11 cellular contexts compared by ENCODE assay signal in the genomic region with DNA sequence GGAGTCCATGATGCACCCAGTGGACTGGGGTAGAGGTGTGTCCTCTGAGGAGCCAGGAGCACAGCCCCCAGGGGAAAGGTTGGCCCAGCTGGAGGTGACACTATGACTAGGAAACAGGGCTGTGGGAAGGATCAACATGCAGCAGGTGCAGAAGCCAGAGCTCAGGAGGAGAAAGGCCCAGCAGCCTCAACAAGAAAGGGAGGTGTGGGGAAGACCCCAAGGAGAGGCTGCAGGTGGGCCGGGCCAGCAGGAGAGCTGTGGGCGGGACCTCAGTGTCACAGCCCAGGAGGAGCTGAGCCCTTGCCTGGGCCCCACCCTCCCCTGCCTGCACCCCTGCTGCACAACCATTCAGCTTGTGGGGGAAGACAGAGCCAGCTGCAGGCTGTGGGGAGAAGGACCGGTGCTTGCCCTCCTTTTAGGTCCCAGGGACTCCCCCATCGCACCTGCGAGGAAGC. TPM values are rescaled to one million over a fixed set of nuclear protein-coding genes. Genes with fewer than 3 reads are reported as not detected.
DNase-seq lines count a peak whose midpoint lies in the region; ATAC-seq, FAIRE-seq and TF ChIP-seq lines count a peak whose summit lies in the region.
"Had no signal": no experiment of that assay in that cellular context is flagged by ENCODE, and none has a peak within 500 bp of the region (broad histone marks: within the 10 kb centered on the region; RNA-seq: fewer than 3 reads in every experiment).

No MANE protein-coding gene starts in this region.

- H3K4me2 ChIP-seq in H1 (ENCODE audit: insufficient read depth in 1 of 2, low read depth in 2 of 2, low read length in 2 of 2), result peak overlapping the region; percentile 17 to 49; a peak in 2 of 4 replicates

- no peak for FAIRE-seq in H1 (lab: Jason Lieb, UNC)

- no peaks in the 10 kb centered on the region for H3K36me3 ChIP-seq in right atrium auricular region
- no peaks in the 10 kb centered on the region for H3K36me3 ChIP-seq in H1 (ENCODE audit: control insufficient read depth in 2 of 4, insufficient read depth in 4 of 4, low read length in 3 of 4)
- H3K36me3 ChIP-seq: gastroesophageal sphincter, thyroid gland had no signal

- no peak overlapping the region for H3K23ac ChIP-seq in H1 (ENCODE audit: insufficient read length)

- no peak overlapping the region for H2AFZ ChIP-seq in H1 (ENCODE audit: low read length)

- H3K79me2 ChIP-seq in H1 (ENCODE audit: control insufficient read depth in 1 of 2, insufficient read depth in 2 of 2, low read length in 2 of 2), result no peaks in the 10 kb centered on the region

- H2BK20ac ChIP-seq in H1 (ENCODE audit: low read length), result peak overlapping the region; percentile 93; the same call in 1 of the 2 replicates

- CTCF ChIA-PET in H1 (lab: Charles Lee; ENCODE audit: partially characterized antibody), result interaction anchor here (0.7 to 1.1 kb wide), 3 partner anchors 55 to 192 kb away, joined by 3 to 4 read pairs (median 3); no protein-coding TSS in a partner anchor

- H3K4me1 ChIP-seq in right atrium auricular region (peaks cover 0 to 35% of the 10 kb centered on the region in 2 donors), H1 (replicated peaks in 1 of 4; ENCODE audit: control insufficient read depth in 3 of 4, insufficient read depth in 4 of 4, low read length in 3 of 4) (peaks cover 13 to 59% (median 48%) of the 10 kb centered on the region in 4 experiments)

- H3K4ac ChIP-seq in H1 (replicated peaks; ENCODE audit: insufficient read length, low read depth, low read length), result no peak overlapping the region

- no peaks in the 10 kb centered on the region for H4K20me1 ChIP-seq in H1 (replicated peaks in 1 of 2; ENCODE audit: control insufficient read depth in 1 of 2, insufficient read depth in 2 of 2, low read length in 2 of 2)

- no peak overlapping the region for H2BK15ac ChIP-seq in H1 (ENCODE audit: low read length)

- 57% methylated on average over 3 of the region's 5 CpGs; no CpG with 5 or more reads in 1 of the 2 experiments for WGBS in H1 (ENCODE audit: extremely low coverage in 1 of 2, insufficient coverage in 1 of 2, insufficient read length in 1 of 2, insufficient replicate concordance in 2 of 2, low coverage in 1 of 2, low lambda C conversion rate in 2 of 2, missing lambda C conversion rate in 1 of 2), 2 experiments

- intact Hi-C loops in left cardiac atrium (cut with DNase I), result no loop called here

- DNase-seq in right atrium auricular region (ENCODE audit: low spot score) (peak; percentile 46), left cardiac atrium (no peak), H1 (ENCODE audit: low read depth in 1 of 2, low spot score in 2 of 2) (peak in 1 of 2 experiments; percentile 58), CD1c-positive myeloid dendritic cell (ENCODE audit: extremely low spot score) (no peak), NCI-H2196 treated with DMSO at 0.1 percent for 48 hours (lab: John Stamatoyannopoulos, UW; ENCODE audit: unreplicated experiment) (no peak)
- DNase-seq in activated CD4-positive, alpha-beta T cell treated with anti-CD3 and anti-CD28 coated beads, Interleukin-2, amount 50 U/mL, for 4 hours, result no peak
- DNase-seq: thyroid gland had no signal

- H2BK5ac ChIP-seq in H1 (ENCODE audit: low read depth, low read length), result peak overlapping the region; percentile 96; the same call in 1 of the 2 replicates

- H4K8ac ChIP-seq in H1 (ENCODE audit: extremely low read depth, insufficient read depth, low read length), result peak overlapping the region; percentile 69; the same call in 1 of the 2 replicates

- H3K27ac ChIP-seq in right atrium auricular region, result no peak overlapping the region
- H3K27ac ChIP-seq in H1 (ENCODE audit: low read depth, low read length), result no peak overlapping the region
- H3K27ac ChIP-seq: C4-2B, gastroesophageal sphincter, thyroid gland had no signal

- ATAC-seq in left cardiac atrium, result no peak
- ATAC-seq in HG03460 (IDR thresholded peaks at IDR 0.05; ENCODE audit: unreplicated experiment), result peak; percentile 54
- no peak for ATAC-seq in HG03469 (IDR thresholded peaks at IDR 0.05; ENCODE audit: unreplicated experiment)
- ATAC-seq: gastroesophageal sphincter had no signal

- H3K56ac ChIP-seq in H1 (replicated peaks; ENCODE audit: insufficient read length, low read depth, low read length), result no peak overlapping the region

- TF ChIP-seq EP300 in H1 (IDR thresholded peaks at IDR 0.05; ENCODE audit: borderline replicate concordance in 1 of 2, low read depth in 2 of 2, low read length in 2 of 2), result no peak

- TF ChIP-seq CTCF in right atrium auricular region (IDR thresholded peaks at IDR 0.05) (no peak), H1 (IDR thresholded peaks at IDR 0.05; ENCODE audit: control extremely low read depth in 1 of 3, insufficient read depth in 1 of 3, low read depth in 1 of 3, low read length in 3 of 3) (no peak)

- no peak for TF ChIP-seq RAD21 in H1 (IDR thresholded peaks at IDR 0.05 in 1 of 2, conservative IDR thresholded peaks at IDR 0.05 in 1 of 2; ENCODE audit: low read depth in 2 of 2, low read length in 2 of 2)

- no peak overlapping the region for H3K9ac ChIP-seq in H1 (replicated peaks in 1 of 4; ENCODE audit: extremely low read depth in 1 of 4, low read depth in 3 of 4, low read length in 3 of 4)

- no peaks in the 10 kb centered on the region for H3K79me1 ChIP-seq in H1 (ENCODE audit: low read depth, low read length)

- H2AK5ac ChIP-seq in H1 (ENCODE audit: low read depth, low read length), result no peak overlapping the region; the same call in 1 of the 2 replicates

- H3K4me3 ChIP-seq in right atrium auricular region (no peak overlapping the region), H1 (ENCODE audit: extremely low read depth in 1 of 4, insufficient read depth in 2 of 4, low read depth in 3 of 4, low read length in 4 of 4) (no peak overlapping the region)
- H3K4me3 ChIP-seq: gastroesophageal sphincter, thyroid gland had no signal

- peaks cover 0 to 4% of the 10 kb centered on the region in 2 donors for H3K9me3 ChIP-seq in right atrium auricular region
- H3K9me3 ChIP-seq in H1 (ENCODE audit: insufficient read depth in 2 of 2, low read depth in 1 of 2, low read length in 1 of 2), result no peaks in the 10 kb centered on the region
- H3K9me3 ChIP-seq: thyroid gland had no signal

- POLR2A ChIA-PET in H1 (lab: Charles Lee; ENCODE audit: partially characterized antibody), result interaction anchor here (0.9 to 3.5 kb wide), 5 partner anchors 9 to 18 kb away, joined by 3 to 21 read pairs (median 7); partner anchors contain the start of gene KLF13

- TF ChIP-seq POLR2A in H1 (IDR thresholded peaks at IDR 0.05; ENCODE audit: control extremely low read depth in 1 of 2, low read depth in 2 of 2, low read length in 2 of 2), result no peak

- H2BK12ac ChIP-seq in H1 (ENCODE audit: low read depth, low read length), result peak overlapping the region; percentile 100; the same call in 1 of the 2 replicates

- H3K14ac ChIP-seq in H1 (ENCODE audit: insufficient read length), result no peak overlapping the region

- H3K27me3 ChIP-seq in right atrium auricular region, result no peaks in the 10 kb centered on the region
- H3K27me3 ChIP-seq in H1 (replicated peaks in 1 of 4; ENCODE audit: control insufficient read depth in 3 of 4, extremely low read depth in 1 of 4, insufficient read depth in 3 of 4, low read length in 3 of 4), result peaks cover 0 to 2% (median 0%) of the 10 kb centered on the region in 4 experiments; a peak in 1 of 7 replicates
- H3K27me3 ChIP-seq: thyroid gland had no signal

- H3K23me2 ChIP-seq in H1 (ENCODE audit: low read depth, low read length), result no peaks in the 10 kb centered on the region

- peak overlapping the region; percentile 97 for H3K18ac ChIP-seq in H1 (ENCODE audit: extremely low read depth, low read length)

- H2BK120ac ChIP-seq in H1 (replicated peaks; ENCODE audit: low read depth, low read length), result peak overlapping the region; percentile 44

- H4K91ac ChIP-seq in H1 (replicated peaks; ENCODE audit: insufficient read length, low read length), result peak overlapping the region; percentile 89

- peak overlapping the region; percentile 25 for H4K5ac ChIP-seq in H1 (ENCODE audit: insufficient read length, low read depth, low read length)

TF ChIP-seq in H1, 55 proteins besides CTCF, POLR2A, EP300 and RAD21 (continues in another document):
- no peak for TF ChIP-seq TBP (IDR thresholded peaks at IDR 0.05; ENCODE audit: low read depth, low read length)
- TF ChIP-seq SIRT6 (IDR thresholded peaks at IDR 0.05; ENCODE audit: low read length), result no peak
- TF ChIP-seq TCF12 (IDR thresholded peaks at IDR 0.05; ENCODE audit: low read depth, low read length), result no peak
- no peak for TF ChIP-seq SAP30 (IDR thresholded peaks at IDR 0.05; ENCODE audit: insufficient read depth, insufficient replicate concordance, low read length)
- TF ChIP-seq ATF2 (IDR thresholded peaks at IDR 0.05; ENCODE audit: low read length), result no peak
- no peak for TF ChIP-seq RXRA (IDR thresholded peaks at IDR 0.05; ENCODE audit: insufficient read depth, low read depth, low read length)
- TF ChIP-seq E2F6 (IDR thresholded peaks at IDR 0.05), result no peak

RNA-seq across cellular contexts. Expression of gene KLF13, which starts 18.4 kb away (rescaled TPM):
- total RNA-seq in right atrium auricular region (10 to 100 TPM; 52.8 to 54.6 TPM), left cardiac atrium (10 to 100 TPM; 34.5 to 69.9 TPM)
- 32.4 and 33.4 TPM in 2 replicates for total RNA-seq in H1 (2021; fragmentation: NEBNext Ultra II Directional; extraction: Animal tissue kit (Norgen Biotek cat#: 25700))
- 15.7 and 18.3 TPM in 2 replicates for polyA plus RNA-seq in H1 (2011; rRNA removed)
- polyA plus RNA-seq in H1 (2011; cell fraction: cytosol; rRNA removed), result 16.2 TPM
- 17.3 TPM for polyA plus RNA-seq in H1 (2011; cell fraction: nucleus; rRNA removed)
- 21.5 to 39.3 TPM (median 24.4 TPM) in 4 replicates for polyA plus RNA-seq in H1 (2012, experiment 1 of 2)
- polyA plus RNA-seq in H1 (2012, experiment 2 of 2), result 13.0 TPM
- 34.5 TPM for polyA plus RNA-seq in H1 (2013, experiment 1 of 2)
- 37.8 TPM for polyA plus RNA-seq in H1 (2013, experiment 2 of 2)
- polyA minus RNA-seq in H1 (2011; rRNA and poly(A)+ RNA removed), result 15.4 and 21.4 TPM in 2 replicates
- 21.7 TPM for polyA minus RNA-seq in H1 (2011; cell fraction: cytosol; rRNA and poly(A)+ RNA removed)
- polyA minus RNA-seq in H1 (2011; cell fraction: nucleus; rRNA and poly(A)+ RNA removed), result 10.9 TPM
